In the genomic region with DNA sequence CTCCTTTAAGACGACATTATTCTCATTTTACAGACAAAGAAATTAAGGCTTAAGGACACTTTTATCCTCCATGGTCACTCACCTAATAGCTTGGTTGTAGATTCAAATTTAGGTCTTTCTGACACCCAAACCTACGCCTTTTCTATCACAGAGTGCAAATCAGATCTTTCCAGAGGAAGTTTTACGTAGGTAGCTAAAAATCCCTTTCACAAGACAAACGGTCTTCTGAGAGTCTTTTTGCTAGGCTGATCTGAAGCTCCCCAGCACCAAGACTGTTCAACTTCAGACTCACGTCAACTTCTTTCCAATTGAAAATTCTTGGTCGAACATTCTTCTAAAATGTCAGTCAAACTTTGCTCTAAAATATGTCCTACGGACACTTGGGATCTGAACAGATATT, we compare ENCODE assay signal across 1 cellular context.
TF ChIP-seq lines count a peak whose summit lies in the region.

No MANE protein-coding gene starts in this region.

TF ChIP-seq in GM12878, 131 proteins besides CTCF, POLR2A, EP300 and RAD21 (continued from another document):
- TF ChIP-seq YBX1 (IDR thresholded peaks at IDR 0.05), result no peak
- no peak for TF ChIP-seq STAT1 (conservative IDR thresholded peaks at IDR 0.05)
- TF ChIP-seq CBX5 (IDR thresholded peaks at IDR 0.05; ENCODE audit: low read depth), result no peak
- TF ChIP-seq KDM1A (IDR thresholded peaks at IDR 0.05; ENCODE audit: borderline replicate concordance), result no peak
- TF ChIP-seq ATF7 (IDR thresholded peaks at IDR 0.05; ENCODE audit: low read depth), result no peak
- no peak for TF ChIP-seq HDAC6 (IDR thresholded peaks at IDR 0.05; ENCODE audit: unreplicated experiment)
- no peak for TF ChIP-seq JUND (IDR thresholded peaks at IDR 0.05; ENCODE audit: low read depth, low read length)
- no peak for TF ChIP-seq MXI1 (IDR thresholded peaks at IDR 0.05; ENCODE audit: low read depth, low read length)
- TF ChIP-seq NBN (IDR thresholded peaks at IDR 0.05), result no peak
- TF ChIP-seq POLR2AphosphoS2 (IDR thresholded peaks at IDR 0.05; ENCODE audit: low read depth, low read length), result no peak
- no peak for TF ChIP-seq DPF2 (IDR thresholded peaks at IDR 0.05)
